In genomic region chr11:134949121-134949591, GRCh38 we compare ENCODE assay signal across 12 cellular contexts.
DNase-seq lines count a peak whose midpoint lies in the region; ATAC-seq, FAIRE-seq and TF ChIP-seq lines count a peak whose summit lies in the region.
"Had no signal": no experiment of that assay in that cellular context is flagged by ENCODE, and none has a peak within 500 bp of the region (broad histone marks: within the 10 kb centered on the region; RNA-seq: fewer than 3 reads in every experiment).

No MANE protein-coding gene starts in this region.

- no peak for FAIRE-seq in HepG2 (lab: Jason Lieb, UNC)

- H3K4me3 ChIP-seq in AG04449 (ENCODE audit: low read depth, low read length) = no peak overlapping the region
- no peak overlapping the region for H3K4me3 ChIP-seq in HepG2 (replicated peaks in 1 of 3; ENCODE audit: insufficient read depth in 1 of 3, low read depth in 2 of 3, low read length in 3 of 3)
- H3K4me3 ChIP-seq: BLaER1, right lobe of liver had no signal

- BruUV-seq in HepG2 (replicated peaks; lab: Mats Ljungman, UMichigan) = no TSS peak

- TF ChIP-seq CTCF in AG04449 (IDR thresholded peaks at IDR 0.05; ENCODE audit: insufficient read depth, low read length, missing control alignments) (no peak), HepG2 (CRISPR knock-in tag; IDR thresholded peaks at IDR 0.05) (no peak), progenitor cell of endocrine pancreas (IDR thresholded peaks at IDR 0.05; ENCODE audit: unreplicated experiment) (no peak)

- no peak for TF ChIP-seq POLR2A in HepG2 (IDR thresholded peaks at IDR 0.05; ENCODE audit: insufficient read depth in 1 of 2, low read depth in 2 of 2, low read length in 2 of 2)

- TF ChIP-seq RAD21 in HepG2 (CRISPR knock-in tag; IDR thresholded peaks at IDR 0.05) = no peak

- ATAC-seq in HepG2 = peak; percentile 46; the same call in 1 of the 3 replicates
- ATAC-seq in GM21786 (IDR thresholded peaks at IDR 0.05; ENCODE audit: unreplicated experiment) = no peak
- no peak for ATAC-seq in GM18868 (IDR thresholded peaks at IDR 0.05; ENCODE audit: unreplicated experiment)

- DNase-seq in AG04449 (ENCODE audit: low read depth, low spot score) (peak; percentile 37), LHCN-M2 (ENCODE audit: low read depth) (peak; percentile 96), dermis blood vessel endothelial cell (peak; percentile 92), HepG2 (ENCODE audit: low spot score) (peak; percentile 35), progenitor cell of endocrine pancreas (ENCODE audit: low spot score, unreplicated experiment) (no peak)
- no peak for DNase-seq in activated CD4-positive, alpha-beta T cell treated with anti-CD3 and anti-CD28 coated beads for 1 hour
- DNase-seq: H7, NCI-H524 treated with DMSO at 0.1 percent for 48 hours, right lobe of liver had no signal

- WGBS in HepG2 (ENCODE audit: low lambda C conversion rate) = 39% methylated on average over 2 of the region's 3 CpGs

- no peaks in the 10 kb centered on the region for H3K79me2 ChIP-seq in HepG2 (ENCODE audit: insufficient read depth, low read length)

- POLR2A ChIA-PET in AG04449 (lab: Yijun Ruan, JAX) (no interaction called here), HepG2 (lab: Yijun Ruan, JAX) (no interaction called here)

- H3K36me3 Mint-ChIP-seq in progenitor cell of endocrine pancreas (ENCODE audit: insufficient read depth) = no peaks in the 10 kb centered on the region

- CTCF ChIA-PET in AG04449 (lab: Yijun Ruan, JAX) (no interaction called here), HepG2 (lab: Yijun Ruan, JAX; ENCODE audit: low intra/inter-chr PET ratio, low total read pairs) (no interaction called here)

- H3K27ac Mint-ChIP-seq in progenitor cell of endocrine pancreas = no peak overlapping the region

- no peaks in the 10 kb centered on the region for H3K36me3 ChIP-seq in HepG2 (replicated peaks in 1 of 2; ENCODE audit: control insufficient read depth in 1 of 2, insufficient read depth in 2 of 2, low read length in 2 of 2)
- H3K36me3 ChIP-seq: BLaER1, right lobe of liver had no signal

- no peak overlapping the region for H3K9ac ChIP-seq in HepG2 (ENCODE audit: insufficient read depth, low read depth, low read length)
- H3K9ac ChIP-seq: BLaER1 had no signal

- H3K27ac ChIP-seq in HepG2 (ENCODE audit: extremely low read length, insufficient read depth, low read length) = no peak overlapping the region
- H3K27ac ChIP-seq: BLaER1, right lobe of liver had no signal

- no peaks in the 10 kb centered on the region for H3K27me3 ChIP-seq in HepG2 (ENCODE audit: control insufficient read depth in 1 of 2, insufficient read depth in 2 of 2, low read length in 2 of 2)
- H3K27me3 ChIP-seq: BLaER1, right lobe of liver had no signal

- H3K4me2 ChIP-seq in HepG2 (ENCODE audit: low read depth, low read length) = 0 out of 2 replicates have a peak overlapping the region, but pooled peaks have one; percentile 3
- H3K4me2 ChIP-seq: BLaER1 had no signal

- H4K20me1 ChIP-seq in HepG2 (ENCODE audit: insufficient read depth, low read length) = no peaks in the 10 kb centered on the region
- H4K20me1 ChIP-seq: BLaER1 had no signal

- TF ChIP-seq EP300 in HepG2 (IDR thresholded peaks at IDR 0.05; ENCODE audit: low read depth in 2 of 2, low read length in 2 of 2) (no peak), HepG2 (CRISPR knock-in tag; IDR thresholded peaks at IDR 0.05; ENCODE audit: borderline replicate concordance) (no peak)

- H2AFZ ChIP-seq in HepG2 (ENCODE audit: low read length) = no peak overlapping the region

- no peaks in the 10 kb centered on the region for H3K4me1 ChIP-seq in HepG2 (ENCODE audit: insufficient read depth, low read length)
- H3K4me1 ChIP-seq: BLaER1, right lobe of liver had no signal

- H3K27me3 Mint-ChIP-seq in progenitor cell of endocrine pancreas = peaks cover 23% of the 10 kb centered on the region

- H3K4me1 Mint-ChIP-seq in progenitor cell of endocrine pancreas (ENCODE audit: low read depth) = no peaks in the 10 kb centered on the region

- no peaks in the 10 kb centered on the region for H3K9me3 Mint-ChIP-seq in progenitor cell of endocrine pancreas (ENCODE audit: low read depth)

- H3K9me3 ChIP-seq in HepG2 (ENCODE audit: low read length) = no peaks in the 10 kb centered on the region
- H3K9me3 ChIP-seq: BLaER1, right lobe of liver had no signal

- no peak overlapping the region for H3K4me3 Mint-ChIP-seq in progenitor cell of endocrine pancreas (ENCODE audit: low read depth)

- intact Hi-C loops in HepG2 (cut with micrococcal nuclease; ENCODE audit: unreplicated experiment) = no loop called here

- in situ Hi-C loops in HepG2 (cut with HindIII; ENCODE audit: extremely low pct_ligation_motif_present, low pct_unique_long_range_greater_than_20kb) = no loop called here

TF ChIP-seq in HepG2, 621 proteins besides CTCF, POLR2A, EP300 and RAD21:
- TF ChIP-seq E2F1 (CRISPR knock-in tag; IDR thresholded peaks at IDR 0.05) = no peak
- no peak for TF ChIP-seq CCDC6 (CRISPR knock-in tag; IDR thresholded peaks at IDR 0.05)
- TF ChIP-seq ZNF652 (CRISPR knock-in tag; IDR thresholded peaks at IDR 0.05; ENCODE audit: borderline replicate concordance, low read depth) = no peak
- TF ChIP-seq FOSL2 (CRISPR knock-in tag; IDR thresholded peaks at IDR 0.05) = peak; percentile 61

Comparison
In these comparisons a context has a peak if more than half of its experiments do, and no peak if none do; other contexts are left out.
1. DNase-seq: peak in AG04449 (single experiment), LHCN-M2 (single experiment), dermis blood vessel endothelial cell (single experiment) and HepG2 (single experiment); none in activated CD4-positive, alpha-beta T cell treated with anti-CD3 and anti-CD28 coated beads for 1 hour (single experiment) and progenitor cell of endocrine pancreas (single experiment).